Comparison of ENCODE assay signal across 1 cellular context in the genomic region with DNA sequence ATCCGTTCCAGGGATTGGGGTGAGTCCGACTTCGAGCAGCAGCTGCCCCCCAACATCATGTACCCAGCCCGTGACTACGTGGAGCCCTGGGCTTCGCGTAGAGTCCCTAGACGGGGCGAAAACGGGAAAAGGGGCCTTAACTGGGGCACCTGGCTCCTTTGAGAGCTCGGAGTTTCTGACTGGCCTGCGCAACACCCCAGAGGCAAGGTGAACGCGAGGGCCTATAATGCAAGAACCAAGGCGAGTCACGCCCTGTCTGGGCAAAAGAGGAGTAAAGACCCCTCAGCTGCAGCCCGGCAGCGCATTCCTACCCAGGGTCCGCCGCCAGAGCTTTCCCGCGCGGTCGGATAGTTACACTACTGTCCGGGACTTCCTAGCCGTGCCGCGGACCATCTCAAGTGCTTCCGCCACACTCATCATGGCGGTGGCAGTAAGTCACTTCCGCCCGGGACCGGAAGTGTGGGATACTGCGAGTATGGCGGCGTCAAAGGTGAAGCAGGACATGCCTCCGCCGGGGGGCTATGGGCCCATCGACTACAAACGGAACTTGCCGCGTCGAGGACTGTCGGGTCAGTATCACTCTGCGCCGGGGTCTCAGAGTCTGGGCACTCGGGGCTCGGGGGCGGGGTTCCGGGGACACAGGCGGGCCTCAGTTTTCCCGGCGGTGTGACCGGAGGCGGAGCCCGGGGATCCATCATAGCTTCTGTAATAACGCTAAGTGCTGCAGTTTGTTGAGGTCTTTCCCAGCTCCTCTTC.
TF ChIP-seq lines count a peak whose summit lies in the region.

TSS of gene NDUFA13 (plus strand) at position 462 of the 756 bp plus-strand sequence. CDS start at position 476, 14 bp downstream.

TF ChIP-seq in SK-N-SH, 30 proteins besides CTCF, POLR2A, EP300 and RAD21 (continued from another document):
- TF ChIP-seq GATA2 (CRISPR knock-in tag; IDR thresholded peaks at IDR 0.05) (no peak), NFIC (IDR thresholded peaks at IDR 0.05; ENCODE audit: borderline replicate concordance) (no peak), RCOR1 (IDR thresholded peaks at IDR 0.05; ENCODE audit: low read length) (no peak), JUND (IDR thresholded peaks at IDR 0.05) (no peak), NRF1 (IDR thresholded peaks at IDR 0.05; ENCODE audit: low read depth, low read length) (no peak), FOSL2 (IDR thresholded peaks at IDR 0.05; ENCODE audit: borderline replicate concordance, low read depth) (no peak), YY1 (IDR thresholded peaks at IDR 0.05; ENCODE audit: low read depth) (peak; percentile 99), RFX5 (IDR thresholded peaks at IDR 0.05; ENCODE audit: low read length) (no peak), CHD2 (IDR thresholded peaks at IDR 0.05; ENCODE audit: low read length, partially characterized antibody) (peak; percentile 84), FOXM1 (IDR thresholded peaks at IDR 0.05; ENCODE audit: low read depth) (no peak), USF2 (IDR thresholded peaks at IDR 0.05; ENCODE audit: borderline replicate concordance, low read depth, low read length) (no peak), PBX3 (IDR thresholded peaks at IDR 0.05) (peak; percentile 14; the same call in 1 of the 2 replicates)
- TF ChIP-seq, protein P1, sequence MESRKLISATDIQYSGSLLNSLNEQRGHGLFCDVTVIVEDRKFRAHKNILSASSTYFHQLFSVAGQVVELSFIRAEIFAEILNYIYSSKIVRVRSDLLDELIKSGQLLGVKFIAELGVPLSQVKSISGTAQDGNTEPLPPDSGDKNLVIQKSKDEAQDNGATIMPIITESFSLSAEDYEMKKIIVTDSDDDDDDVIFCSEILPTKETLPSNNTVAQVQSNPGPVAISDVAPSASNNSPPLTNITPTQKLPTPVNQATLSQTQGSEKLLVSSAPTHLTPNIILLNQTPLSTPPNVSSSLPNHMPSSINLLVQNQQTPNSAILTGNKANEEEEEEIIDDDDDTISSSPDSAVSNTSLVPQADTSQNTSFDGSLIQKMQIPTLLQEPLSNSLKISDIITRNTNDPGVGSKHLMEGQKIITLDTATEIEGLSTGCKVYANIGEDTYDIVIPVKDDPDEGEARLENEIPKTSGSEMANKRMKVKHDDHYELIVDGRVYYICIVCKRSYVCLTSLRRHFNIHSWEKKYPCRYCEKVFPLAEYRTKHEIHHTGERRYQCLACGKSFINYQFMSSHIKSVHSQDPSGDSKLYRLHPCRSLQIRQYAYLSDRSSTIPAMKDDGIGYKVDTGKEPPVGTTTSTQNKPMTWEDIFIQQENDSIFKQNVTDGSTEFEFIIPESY (IDR thresholded peaks at IDR 0.05; ENCODE audit: borderline replicate concordance, low read depth) = 0 out of 2 replicates have a peak, but pooled peaks have one; percentile 46
- TF ChIP-seq, protein P2, sequence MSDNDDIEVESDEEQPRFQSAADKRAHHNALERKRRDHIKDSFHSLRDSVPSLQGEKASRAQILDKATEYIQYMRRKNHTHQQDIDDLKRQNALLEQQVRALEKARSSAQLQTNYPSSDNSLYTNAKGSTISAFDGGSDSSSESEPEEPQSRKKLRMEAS (IDR thresholded peaks at IDR 0.05; ENCODE audit: low read depth) = peak; percentile 92
